7 cellular contexts compared by ENCODE assay signal in genomic region chr9:78585909-78586308, GRCh38.
"Had no signal": no experiment of that assay in that cellular context is flagged by ENCODE, and none has a peak within 500 bp of the region (broad histone marks: within the 10 kb centered on the region; RNA-seq: fewer than 3 reads in every experiment).

No MANE protein-coding gene starts in this region.

- FAIRE-seq: H1 had no signal

- DNase-seq: H7, HFFc6, KG1 had no signal

- ATAC-seq: GM23338, HCT116 had no signal

- H3K4me3 Mint-ChIP-seq: GM23338, HFFc6, IgD-negative memory B cell had no signal

- H3K36me3 Mint-ChIP-seq: IgD-negative memory B cell had no signal

- H3K27ac Mint-ChIP-seq: GM23338, HFFc6, IgD-negative memory B cell had no signal

- H3K9me3 Mint-ChIP-seq: GM23338 had no signal

- H3K4me1 Mint-ChIP-seq: GM23338, IgD-negative memory B cell had no signal
